Comparison of ENCODE assay signal across 8 cellular contexts in the genomic region with DNA sequence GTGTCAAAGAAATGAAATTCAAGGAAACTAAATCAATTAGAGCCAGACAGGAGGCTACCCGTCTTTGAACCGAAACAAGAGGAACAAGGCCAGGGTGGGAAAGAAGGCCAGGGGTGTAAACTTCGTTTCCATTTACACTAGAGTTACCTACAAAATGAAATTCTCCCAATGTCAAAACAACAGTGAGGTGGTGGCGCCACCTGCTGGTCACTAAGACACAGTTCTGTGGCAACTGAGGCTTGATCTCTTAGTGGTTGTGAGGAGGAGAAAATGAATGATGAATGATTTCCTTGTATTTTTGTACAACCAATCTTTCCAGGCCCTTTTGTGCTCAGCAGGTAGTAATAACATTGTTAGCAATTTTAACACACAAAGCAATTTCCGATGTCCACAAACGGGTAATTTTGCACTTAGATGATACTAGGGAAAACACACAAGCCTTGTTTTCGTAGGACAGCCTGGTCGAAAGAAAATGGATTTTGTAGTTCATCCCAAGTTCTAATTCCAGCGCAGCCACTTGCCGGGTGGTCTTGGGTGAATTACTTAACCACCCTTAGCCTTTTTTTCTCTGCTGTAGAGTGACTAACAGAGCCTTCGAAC. TPM values are rescaled to one million over a fixed set of nuclear protein-coding genes. Genes with fewer than 3 reads are reported as not detected.
A peak's percentile ranks its signal among the peaks of the same experiment; 100 is the strongest.
DNase-seq lines count a peak whose midpoint lies in the region; ATAC-seq, FAIRE-seq and TF ChIP-seq lines count a peak whose summit lies in the region.

No MANE protein-coding gene starts in this region.

- no peak overlapping the region for H3K27ac Mint-ChIP-seq in natural killer cell treated with Interleukin-12 subunit alpha and Interleukin-12 subunit beta and Interleukin-15 and Interleukin-18, amount 100 ng/mL, for 72 hours
- H3K27ac Mint-ChIP-seq in stimulated activated naive B cell treated with anti-CD40 and anti-IgM and Interleukin-4, amounts not matched to agents 10 μg/mL and 1 μg/mL and 100 μg/mL, for 72 hours: no peak overlapping the region

- no peak overlapping the region for H2AFZ ChIP-seq in OCI-LY7 (ENCODE audit: low read length)

- H3K9me3 Mint-ChIP-seq in natural killer cell treated with Interleukin-12 subunit alpha and Interleukin-12 subunit beta and Interleukin-15 and Interleukin-18, amount 100 ng/mL, for 72 hours: no peaks in the 10 kb centered on the region
- no peaks in the 10 kb centered on the region for H3K9me3 Mint-ChIP-seq in stimulated activated naive B cell treated with anti-CD40 and anti-IgM and Interleukin-4, amounts not matched to agents 10 μg/mL and 1 μg/mL and 100 μg/mL, for 72 hours

- peaks cover 0 to 10% of the 10 kb centered on the region in 2 donors for H3K27me3 Mint-ChIP-seq in natural killer cell treated with Interleukin-12 subunit alpha and Interleukin-12 subunit beta and Interleukin-15 and Interleukin-18, amount 100 ng/mL, for 72 hours
- no peaks in the 10 kb centered on the region for H3K27me3 Mint-ChIP-seq in stimulated activated naive B cell treated with anti-CD40 and anti-IgM and Interleukin-4, amounts not matched to agents 10 μg/mL and 1 μg/mL and 100 μg/mL, for 72 hours

- no peaks in the 10 kb centered on the region for H3K79me2 ChIP-seq in OCI-LY7 (ENCODE audit: insufficient read depth, low read depth, low read length)

- H3K4me3 ChIP-seq in OCI-LY7 (ENCODE audit: low read depth, low read length, poor library complexity, severe bottlenecking) (no peak overlapping the region), esophagus squamous epithelium (no peak overlapping the region)

- DNase-seq in A172 (ENCODE audit: low spot score): peak; percentile 77
- DNase-seq in GM18507 (ENCODE audit: extremely low spot score, insufficient read length, low read depth): peak; percentile 30
- peak; percentile 83 for DNase-seq in OCI-LY7 (ENCODE audit: low spot score)
- peak; percentile 53 for DNase-seq in activated T-cell treated with anti-CD3 and anti-CD28 coated beads for 24 hours (ENCODE audit: low read depth)
- no peak for DNase-seq in esophagus squamous epithelium (lab: John Stamatoyannopoulos, UW)
- DNase-seq in natural killer cell treated with Interleukin-12 subunit alpha and Interleukin-12 subunit beta and Interleukin-15 and Interleukin-18, amount 100 ng/mL, for 72 hours (ENCODE audit: low spot score): peak; percentile 67
- peak; percentile 14 for DNase-seq in stimulated activated naive B cell treated with anti-CD40 and anti-IgM and Interleukin-4, amounts not matched to agents 10 μg/mL and 1 μg/mL and 100 μg/mL, for 72 hours

- TF ChIP-seq EP300 in Ishikawa (IDR thresholded peaks at IDR 0.05; ENCODE audit: borderline replicate concordance): no peak

- BruUV-seq in OCI-LY7 (replicated peaks; lab: Mats Ljungman, UMichigan): no TSS peak

- no peak overlapping the region for H3K4me3 Mint-ChIP-seq in natural killer cell treated with Interleukin-12 subunit alpha and Interleukin-12 subunit beta and Interleukin-15 and Interleukin-18, amount 100 ng/mL, for 72 hours
- no peak overlapping the region for H3K4me3 Mint-ChIP-seq in stimulated activated naive B cell treated with anti-CD40 and anti-IgM and Interleukin-4, amounts not matched to agents 10 μg/mL and 1 μg/mL and 100 μg/mL, for 72 hours

- no peaks in the 10 kb centered on the region for H3K9me3 ChIP-seq in OCI-LY7 (ENCODE audit: low read length)
- H3K9me3 ChIP-seq in esophagus squamous epithelium: no peaks in the 10 kb centered on the region

- peak; percentile 97 for TF ChIP-seq CTCF in OCI-LY7 (conservative IDR thresholded peaks at IDR 0.05; ENCODE audit: low read length)
- TF ChIP-seq CTCF in esophagus squamous epithelium (IDR thresholded peaks at IDR 0.05): peak; percentile 73 to 93 (median 86)

- 32 to 39% methylated on average over 10 to 11 of the region's 11 CpGs for WGBS in esophagus squamous epithelium, 2 donors

- H3K27me3 ChIP-seq in esophagus squamous epithelium: peaks cover 0 to 4% (median 0%) of the 10 kb centered on the region in 4 donors

- peaks cover 0 to 2% of the 10 kb centered on the region in 2 donors for H3K4me1 Mint-ChIP-seq in natural killer cell treated with Interleukin-12 subunit alpha and Interleukin-12 subunit beta and Interleukin-15 and Interleukin-18, amount 100 ng/mL, for 72 hours (ENCODE audit: low read depth in 2 of 2)
- peaks cover 0 to 5% of the 10 kb centered on the region in 2 donors for H3K4me1 Mint-ChIP-seq in stimulated activated naive B cell treated with anti-CD40 and anti-IgM and Interleukin-4, amounts not matched to agents 10 μg/mL and 1 μg/mL and 100 μg/mL, for 72 hours

- ATAC-seq in natural killer cell treated with Interleukin-12 subunit alpha and Interleukin-12 subunit beta and Interleukin-15 and Interleukin-18, amount 100 ng/mL, for 72 hours: peak; percentile 68 to 71
- ATAC-seq in stimulated activated naive B cell treated with anti-CD40 and anti-IgM and Interleukin-4, amounts not matched to agents 10 μg/mL and 1 μg/mL and 100 μg/mL, for 72 hours (replicated peaks): peak; percentile 82 to 91

- CTCF ChIA-PET in OCI-LY7 (lab: Charles Lee; ENCODE audit: unreplicated experiment): no interaction called here

- TF ChIP-seq RAD21 in Ishikawa (IDR thresholded peaks at IDR 0.05; ENCODE audit: low read depth): peak; percentile 92

- FAIRE-seq in GM18507 (lab: Jason Lieb, UNC): peak; percentile 88

- no peaks in the 10 kb centered on the region for H3K36me3 Mint-ChIP-seq in natural killer cell treated with Interleukin-12 subunit alpha and Interleukin-12 subunit beta and Interleukin-15 and Interleukin-18, amount 100 ng/mL, for 72 hours
- H3K36me3 Mint-ChIP-seq in stimulated activated naive B cell treated with anti-CD40 and anti-IgM and Interleukin-4, amounts not matched to agents 10 μg/mL and 1 μg/mL and 100 μg/mL, for 72 hours: no peaks in the 10 kb centered on the region

- TF ChIP-seq POLR2A in esophagus squamous epithelium (IDR thresholded peaks at IDR 0.05): no peak

- intact Hi-C loops in OCI-LY7 (cut with micrococcal nuclease; ENCODE audit: unreplicated experiment) (loop anchor here (1.0 kb wide), 1 partner anchor 406 kb away; no protein-coding TSS in a partner anchor), esophagus squamous epithelium (cut with DNase I) (no loop called here)

- no peak overlapping the region for H3K4me2 ChIP-seq in OCI-LY7 (ENCODE audit: low read length)

- H3K36me3 ChIP-seq in OCI-LY7 (ENCODE audit: insufficient read depth, low read length) (no peaks in the 10 kb centered on the region), esophagus squamous epithelium (no peaks in the 10 kb centered on the region)

- H4K20me1 ChIP-seq in OCI-LY7 (ENCODE audit: insufficient read depth, low read length): no peaks in the 10 kb centered on the region

- H3K27ac ChIP-seq in OCI-LY7 (ENCODE audit: low read depth, low read length, poor library complexity, severe bottlenecking) (no peak overlapping the region), esophagus squamous epithelium (no peak overlapping the region)

- no peaks in the 10 kb centered on the region for H3K4me1 ChIP-seq in OCI-LY7 (ENCODE audit: insufficient read depth, low read length, poor library complexity, severe bottlenecking)
- H3K4me1 ChIP-seq in esophagus squamous epithelium: peaks cover 0 to 5% (median 0%) of the 10 kb centered on the region in 3 donors

- POLR2A ChIA-PET in OCI-LY7 (lab: Charles Lee): no interaction called here

- no peaks in the 10 kb centered on the region for H3K9me2 ChIP-seq in OCI-LY7 (ENCODE audit: insufficient read depth, low read length)

TF ChIP-seq in Ishikawa, 13 proteins besides CTCF, POLR2A, EP300 and RAD21:
- no peak for TF ChIP-seq REST (IDR thresholded peaks at IDR 0.05; ENCODE audit: low read depth)
- no peak for TF ChIP-seq TAF1 (IDR thresholded peaks at IDR 0.05; ENCODE audit: low read depth)
- no peak for TF ChIP-seq ZBTB7A (IDR thresholded peaks at IDR 0.05; ENCODE audit: low read depth)
- TF ChIP-seq NFIC (IDR thresholded peaks at IDR 0.05): no peak
- TF ChIP-seq CREB1 (IDR thresholded peaks at IDR 0.05; ENCODE audit: low read depth): no peak
- TF ChIP-seq MAX (IDR thresholded peaks at IDR 0.05): no peak
- no peak for TF ChIP-seq EGR1 (IDR thresholded peaks at IDR 0.05)

RNA-seq across cellular contexts. Expression of gene SOD1, which starts 54.8 kb away (rescaled TPM):
- 957 and 1,055 TPM in 2 replicates for total RNA-seq in A172 (2014; rRNA removed; shearing (Covaris generic))
- total RNA-seq in OCI-LY7 (2014; rRNA removed; shearing (Covaris generic)): 229 and 316 TPM in 2 replicates
- total RNA-seq in OCI-LY7 (2022): 307 and 315 TPM in 2 replicates
- total RNA-seq in esophagus squamous epithelium: 100 to 1,000 TPM; 160 to 328 (median 221) TPM
- total RNA-seq in natural killer cell treated with Interleukin-12 subunit alpha and Interleukin-12 subunit beta and Interleukin-15 and Interleukin-18, amount 100 ng/mL, for 72 hours: 100 to 1,000 TPM; 209 to 228 TPM
